31 cellular contexts compared by ENCODE assay signal in genomic region chr11:133889188-133889587, GRCh38. TPM values are rescaled to one million over a fixed set of nuclear protein-coding genes. Genes with fewer than 3 reads are reported as not detected.
"Had no signal": no experiment of that assay in that cellular context is flagged by ENCODE, and none has a peak within 500 bp of the region (broad histone marks: within the 10 kb centered on the region; RNA-seq: fewer than 3 reads in every experiment).

No MANE protein-coding gene starts in this region.

- H3K4me1 ChIP-seq: ascending aorta, breast epithelium, colonic mucosa, foreskin keratinocyte, gastrocnemius medialis had no signal

- H3K36me3 Mint-ChIP-seq: activated naive CD4-positive, alpha-beta T cell treated with anti-CD3 and anti-CD28 coated beads, Interleukin-2, amount 10 ng/mL, durations not matched to agents 7 days and 5 days; activated naive CD8-positive, alpha-beta T cell treated with anti-CD3 and anti-CD28 coated beads, Interleukin-2, amount 10 ng/mL, durations not matched to agents 7 days and 5 days; brain had no signal

- H3K27ac ChIP-seq: ascending aorta, breast epithelium, cardiac muscle cell, colonic mucosa, dorsolateral prefrontal cortex, esophagus muscularis mucosa, foreskin keratinocyte, gastrocnemius medialis had no signal

- H3K4me1 Mint-ChIP-seq: activated CD4-positive, alpha-beta memory T cell treated with anti-CD3 and anti-CD28 coated beads, Interleukin-2, amount 10 ng/mL, durations not matched to agents 7 days and 5 days; activated CD4-positive, alpha-beta T cell treated with anti-CD3 and anti-CD28 coated beads, Interleukin-2, amount 10 ng/mL, durations not matched to agents 7 days and 5 days; activated naive CD4-positive, alpha-beta T cell treated with anti-CD3 and anti-CD28 coated beads, Interleukin-2, amount 10 ng/mL, durations not matched to agents 7 days and 5 days; activated naive CD8-positive, alpha-beta T cell treated with anti-CD3 and anti-CD28 coated beads, Interleukin-2, amount 10 ng/mL, durations not matched to agents 7 days and 5 days; brain had no signal

- H3K4me3 Mint-ChIP-seq: activated CD4-positive, alpha-beta memory T cell treated with anti-CD3 and anti-CD28 coated beads, Interleukin-2, amount 10 ng/mL, durations not matched to agents 7 days and 5 days; activated CD4-positive, alpha-beta T cell treated with anti-CD3 and anti-CD28 coated beads, Interleukin-2, amount 10 ng/mL, durations not matched to agents 7 days and 5 days; activated naive CD4-positive, alpha-beta T cell treated with anti-CD3 and anti-CD28 coated beads, Interleukin-2, amount 10 ng/mL, durations not matched to agents 7 days and 5 days; activated naive CD8-positive, alpha-beta T cell treated with anti-CD3 and anti-CD28 coated beads, Interleukin-2, amount 10 ng/mL, durations not matched to agents 7 days and 5 days; activated T-cell treated with anti-CD3 and anti-CD28 coated beads, Interleukin-2, amount 50 U/mL, for 24 hours; activated T-cell treated with anti-CD3 and anti-CD28 coated beads, Interleukin-2, amount 50 U/mL, for 72 hours; brain had no signal

- DNase-seq: activated CD4-positive, alpha-beta memory T cell treated with anti-CD3 and anti-CD28 coated beads, Interleukin-2, amount 10 ng/mL, durations not matched to agents 7 days and 5 days; activated CD4-positive, alpha-beta T cell treated with anti-CD3 and anti-CD28 coated beads for 1 hour; activated CD4-positive, alpha-beta T cell treated with anti-CD3 and anti-CD28 coated beads for 4 hours; activated CD4-positive, alpha-beta T cell treated with anti-CD3 and anti-CD28 coated beads, Interleukin-2, amount 10 ng/mL, durations not matched to agents 7 days and 5 days; activated CD4-positive, alpha-beta T cell treated with anti-CD3 and anti-CD28 coated beads, Interleukin-2, amount 50 U/mL, for 4 hours; activated CD8-positive, alpha-beta memory T cell treated with anti-CD3 and anti-CD28 coated beads for 24 hours; activated CD8-positive, alpha-beta memory T cell treated with anti-CD3 and anti-CD28 coated beads, Interleukin-2, amount 50 U/mL, for 4 hours; activated gamma-delta T cell; activated naive CD4-positive, alpha-beta T cell; activated naive CD4-positive, alpha-beta T cell treated with anti-CD3 and anti-CD28 coated beads, Interleukin-2, amount 10 ng/mL, durations not matched to agents 7 days and 5 days; activated naive CD8-positive, alpha-beta T cell treated with anti-CD3 and anti-CD28 coated beads, Interleukin-2, amount 10 ng/mL, durations not matched to agents 7 days and 5 days; activated T-cell treated with anti-CD3 and anti-CD28 coated beads for 4 hours; activated T-cell treated with anti-CD3 and anti-CD28 coated beads, Interleukin-2, amount 50 U/mL, for 24 hours; activated T-cell treated with anti-CD3 and anti-CD28 coated beads, Interleukin-2, amount 50 U/mL, for 72 hours; central memory CD4-positive, alpha-beta T cell; cerebellar nuclear complex; colonic mucosa; dorsolateral prefrontal cortex; effector memory CD4-positive, alpha-beta T cell; erythroblast; foreskin keratinocyte; gastrocnemius medialis; glutamatergic neuron; T-helper 2 cell had no signal

- H3K4me3 ChIP-seq: ascending aorta, breast epithelium, cardiac muscle cell, colonic mucosa, dorsolateral prefrontal cortex, esophagus muscularis mucosa, gastrocnemius medialis had no signal

- H3K9me3 Mint-ChIP-seq: activated CD4-positive, alpha-beta memory T cell treated with anti-CD3 and anti-CD28 coated beads, Interleukin-2, amount 10 ng/mL, durations not matched to agents 7 days and 5 days; activated CD4-positive, alpha-beta T cell treated with anti-CD3 and anti-CD28 coated beads, Interleukin-2, amount 10 ng/mL, durations not matched to agents 7 days and 5 days; activated naive CD4-positive, alpha-beta T cell treated with anti-CD3 and anti-CD28 coated beads, Interleukin-2, amount 10 ng/mL, durations not matched to agents 7 days and 5 days; activated naive CD4-positive, alpha-beta T cell treated with anti-CD3 and anti-CD28 coated beads, Interleukin-2, amount 50 U/mL, for 72 hours; activated naive CD8-positive, alpha-beta T cell treated with anti-CD3 and anti-CD28 coated beads, Interleukin-2, amount 10 ng/mL, durations not matched to agents 7 days and 5 days; activated T-cell treated with anti-CD3 and anti-CD28 coated beads, Interleukin-2, amount 50 U/mL, for 72 hours had no signal

- H3K9me3 ChIP-seq: colonic mucosa, esophagus muscularis mucosa, gastrocnemius medialis had no signal

- H3K36me3 ChIP-seq: ascending aorta, breast epithelium, cardiac muscle cell, colonic mucosa, esophagus muscularis mucosa, gastrocnemius medialis had no signal

- H3K27me3 ChIP-seq: ascending aorta, cardiac muscle cell, colonic mucosa, foreskin keratinocyte, gastrocnemius medialis had no signal

- H3K27ac Mint-ChIP-seq: activated CD4-positive, alpha-beta memory T cell treated with anti-CD3 and anti-CD28 coated beads, Interleukin-2, amount 10 ng/mL, durations not matched to agents 7 days and 5 days; activated CD4-positive, alpha-beta T cell treated with anti-CD3 and anti-CD28 coated beads, Interleukin-2, amount 10 ng/mL, durations not matched to agents 7 days and 5 days; activated naive CD4-positive, alpha-beta T cell treated with anti-CD3 and anti-CD28 coated beads, Interleukin-2, amount 10 ng/mL, durations not matched to agents 7 days and 5 days; activated naive CD4-positive, alpha-beta T cell treated with anti-CD3 and anti-CD28 coated beads, Interleukin-2, amount 50 U/mL, for 72 hours; activated naive CD8-positive, alpha-beta T cell treated with anti-CD3 and anti-CD28 coated beads, Interleukin-2, amount 10 ng/mL, durations not matched to agents 7 days and 5 days; activated T-cell treated with anti-CD3 and anti-CD28 coated beads, Interleukin-2, amount 50 U/mL, for 24 hours; activated T-cell treated with anti-CD3 and anti-CD28 coated beads, Interleukin-2, amount 50 U/mL, for 72 hours; brain had no signal

- ATAC-seq: activated naive CD4-positive, alpha-beta T cell treated with anti-CD3 and anti-CD28 coated beads, Interleukin-2, amount 50 U/mL, for 72 hours; activated T-cell treated with anti-CD3 and anti-CD28 coated beads, Interleukin-2, amount 50 U/mL, for 72 hours; foreskin keratinocyte; gastrocnemius medialis had no signal

RNA-seq across cellular contexts. Expression of gene SPATA19, which starts 43.9 kb away (rescaled TPM):
- total RNA-seq: activated CD4-positive, alpha-beta memory T cell treated with anti-CD3 and anti-CD28 coated beads, Interleukin-2, amount 10 ng/mL, durations not matched to agents 7 days and 5 days; activated CD4-positive, alpha-beta T cell treated with anti-CD3 and anti-CD28 coated beads, Interleukin-2, amount 10 ng/mL, durations not matched to agents 7 days and 5 days; activated naive CD4-positive, alpha-beta T cell treated with anti-CD3 and anti-CD28 coated beads, Interleukin-2, amount 50 U/mL, for 72 hours; activated naive CD8-positive, alpha-beta T cell treated with anti-CD3 and anti-CD28 coated beads, Interleukin-2, amount 10 ng/mL, durations not matched to agents 7 days and 5 days; activated T-cell treated with anti-CD3 and anti-CD28 coated beads, Interleukin-2, amount 50 U/mL, for 72 hours; ascending aorta; breast epithelium; cardiac muscle cell; colonic mucosa; esophagus muscularis mucosa; foreskin keratinocyte; gastrocnemius medialis; T-helper 1 cell treated with Interleukin-12 subunit alpha and Interleukin-12 subunit beta and Interleukin-4 antibody, amounts not matched to agents 30 ng/mL and 1 ng/mL, for 36 hours had no signal
